17 cellular contexts compared by ENCODE assay signal in genomic region chr17:16866436-16866835, GRCh38.
"Had no signal": no experiment of that assay in that cellular context is flagged by ENCODE, and none has a peak within 500 bp of the region (broad histone marks: within the 10 kb centered on the region; RNA-seq: fewer than 3 reads in every experiment).

No MANE protein-coding gene starts in this region.

- H3K27me3 ChIP-seq: cardiac muscle cell, hepatocyte, right atrium auricular region, transverse colon had no signal

- DNase-seq: activated CD4-positive, alpha-beta T cell treated with anti-CD3 and anti-CD28 coated beads, Interleukin-2, amount 10 ng/mL, durations not matched to agents 24 days and 14 days; activated CD8-positive, alpha-beta memory T cell treated with anti-CD3 and anti-CD28 coated beads, Interleukin-2, amount 50 U/mL, for 48 hours; activated gamma-delta T cell; activated T-cell treated with anti-CD3 and anti-CD28 coated beads, Interleukin-2, amount 50 U/mL, for 72 hours; islet precursor cell; left ventricle myocardium inferior; stimulated activated CD4-positive, alpha-beta T cell treated with anti-CD3 and anti-CD28 coated beads, Interleukin-4, amount 100 ng/mL, for 24 hours; stimulated activated naive CD4-positive, alpha-beta T cell; transverse colon had no signal

- ATAC-seq: activated naive CD4-positive, alpha-beta T cell treated with anti-CD3 and anti-CD28 coated beads, Interleukin-2, amount 50 U/mL, for 72 hours; activated T-cell treated with anti-CD3 and anti-CD28 coated beads, Interleukin-2, amount 50 U/mL, for 72 hours; WTC11 had no signal

- H3K9me3 ChIP-seq: left ventricle myocardium inferior, right atrium auricular region, transverse colon had no signal

- H3K4me1 ChIP-seq: left ventricle myocardium inferior, right atrium auricular region, transverse colon had no signal

- H3K9me3 Mint-ChIP-seq: activated CD4-positive, alpha-beta T cell treated with anti-CD3 and anti-CD28 coated beads, Interleukin-2, amount 10 ng/mL, durations not matched to agents 24 days and 14 days; activated naive CD4-positive, alpha-beta T cell treated with anti-CD3 and anti-CD28 coated beads, Interleukin-2, amount 50 U/mL, for 72 hours; activated T-cell treated with anti-CD3 and anti-CD28 coated beads, Interleukin-2, amount 50 U/mL, for 72 hours; nephron; T-helper 1 cell treated with Interleukin-12 subunit alpha and Interleukin-12 subunit beta and Interleukin-4 antibody, amounts not matched to agents 30 μg/mL and 1 μg/mL, for 36 hours; WTC11 had no signal

- H3K27ac Mint-ChIP-seq: activated CD4-positive, alpha-beta T cell treated with anti-CD3 and anti-CD28 coated beads, Interleukin-2, amount 10 ng/mL, durations not matched to agents 24 days and 14 days; activated naive CD4-positive, alpha-beta T cell treated with anti-CD3 and anti-CD28 coated beads, Interleukin-2, amount 50 U/mL, for 72 hours; activated T-cell treated with anti-CD3 and anti-CD28 coated beads, Interleukin-2, amount 50 U/mL, for 72 hours; T-helper 1 cell treated with Interleukin-12 subunit alpha and Interleukin-12 subunit beta and Interleukin-4 antibody, amounts not matched to agents 30 μg/mL and 1 μg/mL, for 36 hours; WTC11 had no signal

- H3K4me1 Mint-ChIP-seq: activated CD4-positive, alpha-beta T cell treated with anti-CD3 and anti-CD28 coated beads, Interleukin-2, amount 10 ng/mL, durations not matched to agents 24 days and 14 days had no signal

- H3K4me3 ChIP-seq: cardiac muscle cell, hepatocyte, left ventricle myocardium inferior, right atrium auricular region, skin epidermis, transverse colon had no signal

- H3K36me3 ChIP-seq: cardiac muscle cell, left ventricle myocardium inferior, right atrium auricular region, transverse colon had no signal

- H3K27ac ChIP-seq: cardiac muscle cell, left ventricle myocardium inferior, right atrium auricular region, skin epidermis, transverse colon had no signal

- H3K4me3 Mint-ChIP-seq: activated CD4-positive, alpha-beta T cell treated with anti-CD3 and anti-CD28 coated beads, Interleukin-2, amount 10 ng/mL, durations not matched to agents 24 days and 14 days; activated T-cell treated with anti-CD3 and anti-CD28 coated beads, Interleukin-2, amount 50 U/mL, for 72 hours; nephron; T-helper 1 cell treated with Interleukin-12 subunit alpha and Interleukin-12 subunit beta and Interleukin-4 antibody, amounts not matched to agents 30 μg/mL and 1 μg/mL, for 36 hours; WTC11 had no signal

- H3K27me3 Mint-ChIP-seq: activated CD4-positive, alpha-beta T cell treated with anti-CD3 and anti-CD28 coated beads, Interleukin-2, amount 10 ng/mL, durations not matched to agents 24 days and 14 days had no signal

- H3K36me3 Mint-ChIP-seq: activated naive CD4-positive, alpha-beta T cell treated with anti-CD3 and anti-CD28 coated beads, Interleukin-2, amount 50 U/mL, for 72 hours; WTC11 had no signal
